Comparison of ENCODE assay signal across 17 cellular contexts in the genomic region with DNA sequence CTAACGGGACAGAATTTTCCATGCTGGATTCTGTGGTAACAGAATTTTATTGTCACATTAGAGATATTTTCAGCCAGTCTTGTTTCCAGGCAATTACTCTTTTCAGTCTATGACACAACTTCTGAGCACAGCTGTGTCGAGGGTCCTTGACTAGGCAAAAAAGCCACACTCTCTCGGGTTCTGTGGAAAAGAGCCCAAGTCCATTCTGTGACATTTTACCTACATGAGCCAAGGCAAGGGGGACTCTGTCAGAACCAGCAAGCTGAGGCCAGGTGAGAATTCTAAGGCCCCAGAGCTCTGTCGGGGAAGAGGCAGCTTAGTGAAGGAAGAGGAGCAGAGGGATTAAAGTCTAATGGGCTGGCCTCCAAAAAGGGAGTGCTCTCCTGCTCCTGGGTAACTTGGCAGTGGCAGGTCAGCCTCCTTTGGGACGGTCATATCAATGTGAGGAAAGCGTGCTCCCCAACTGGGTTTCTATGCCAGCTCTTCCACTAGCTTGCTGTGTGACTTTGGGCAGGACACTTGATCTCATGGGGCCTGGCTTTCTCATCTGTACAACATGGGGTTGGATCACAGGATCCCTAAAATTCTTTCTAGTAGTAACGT. TPM values are rescaled to one million over a fixed set of nuclear protein-coding genes. Genes with fewer than 3 reads are reported as not detected.
DNase-seq lines count a peak whose midpoint lies in the region; ATAC-seq and TF ChIP-seq lines count a peak whose summit lies in the region.
"Had no signal": no experiment of that assay in that cellular context is flagged by ENCODE, and none has a peak within 500 bp of the region (broad histone marks: within the 10 kb centered on the region; RNA-seq: fewer than 3 reads in every experiment).

No MANE protein-coding gene starts in this region.

- peak; percentile 38 for ATAC-seq in Right ventricle myocardium inferior

- H3K36me3 ChIP-seq in parathyroid adenoma (ENCODE audit: control insufficient read depth, insufficient read depth, low read length) = no peaks in the 10 kb centered on the region
- H3K36me3 ChIP-seq: pancreas, suprapubic skin had no signal

- H2AFZ ChIP-seq in parathyroid adenoma = no peak overlapping the region

- peaks cover 28% of the 10 kb centered on the region for H3K4me1 ChIP-seq in parathyroid adenoma
- H3K4me1 ChIP-seq: pancreas had no signal

- H3K27ac ChIP-seq in layer of hippocampus (ENCODE audit: low read depth, low read length) (peak overlapping the region; percentile 39), parathyroid adenoma (peak overlapping the region; percentile 68)
- H3K27ac ChIP-seq: pancreas, suprapubic skin had no signal

- DNase-seq in Right ventricle myocardium inferior (ENCODE audit: missing footprints) = no peak
- no peak for DNase-seq in cardiac septum (ENCODE audit: low spot score)
- no peak for DNase-seq in NCI-H1105 (lab: John Stamatoyannopoulos, UW)
- DNase-seq in midbrain (lab: John Stamatoyannopoulos, UW) = no peak
- no peak for DNase-seq in HPDE6-E6E7 (ENCODE audit: extremely low spot score)
- no peak for DNase-seq in GM19240 (ENCODE audit: insufficient read length, low spot score)
- DNase-seq: activated CD4-positive, alpha-beta T cell treated with anti-CD3 and anti-CD28 coated beads for 48 hours; activated naive CD8-positive, alpha-beta T cell treated with anti-CD3 and anti-CD28 coated beads, Interleukin-2, amount 10 ng/mL, durations not matched to agents 7 days and 5 days; activated T-cell treated with anti-CD3 and anti-CD28 coated beads for 4 hours; EL; foreskin fibroblast; NCI-H146; NCI-H226; pancreas had no signal

- H3K9ac ChIP-seq in parathyroid adenoma = no peak overlapping the region

- TF ChIP-seq CTCF in parathyroid adenoma (IDR thresholded peaks at IDR 0.05) = no peak

- H3K4me2 ChIP-seq in parathyroid adenoma (ENCODE audit: low read length) = no peak overlapping the region

- H3K4me3 ChIP-seq in parathyroid adenoma (ENCODE audit: low read depth, low read length) = no peak overlapping the region
- H3K4me3 ChIP-seq: pancreas, suprapubic skin had no signal

- H3K9me3 ChIP-seq in parathyroid adenoma (ENCODE audit: control insufficient read depth, low read length) = no peaks in the 10 kb centered on the region
- H3K9me3 ChIP-seq: pancreas, suprapubic skin had no signal

- no peaks in the 10 kb centered on the region for H3K79me2 ChIP-seq in parathyroid adenoma

- no peaks in the 10 kb centered on the region for H3K27me3 ChIP-seq in layer of hippocampus (ENCODE audit: control insufficient read depth, insufficient read depth, low read length)
- no peaks in the 10 kb centered on the region for H3K27me3 ChIP-seq in parathyroid adenoma (ENCODE audit: control insufficient read depth, insufficient read depth, low read length)
- H3K27me3 ChIP-seq: pancreas, suprapubic skin had no signal

- intact Hi-C loops in Right ventricle myocardium inferior (cut with DNase I) = no loop called here
- intact Hi-C loops in cardiac septum (cut with DNase I) = no loop called here

RNA-seq across cellular contexts. Expression of a gene that starts 16.0 kb away (rescaled TPM):
- total RNA-seq in Right ventricle myocardium inferior (26.5 TPM), cardiac septum (23.5 TPM)
